ENCODE assay signal across 8 cellular contexts in genomic region chr6:41559655-41560439, GRCh38. TPM values are rescaled to one million over a fixed set of nuclear protein-coding genes. Genes with fewer than 3 reads are reported as not detected.
A peak's percentile ranks its signal among the peaks of the same experiment; 100 is the strongest.
DNase-seq lines count a peak whose midpoint lies in the region; ATAC-seq and TF ChIP-seq lines count a peak whose summit lies in the region.

No MANE protein-coding gene starts in this region.

- ATAC-seq in left ventricle myocardium superior (no peak), upper lobe of right lung (no peak), GM21619 (IDR thresholded peaks at IDR 0.05; ENCODE audit: unreplicated experiment) (no peak)
- no peak for ATAC-seq in activated CD4-positive, CD25-positive, alpha-beta regulatory T cell treated with anti-CD3 and anti-CD28 coated beads, Interleukin-2, amount 50 U/mL, for 24 hours

- H3K4me3 ChIP-seq in left ventricle myocardium inferior (peak overlapping the region; percentile 66), astrocyte of the cerebellum (ENCODE audit: low read depth, low read length) (peak overlapping the region; percentile 37), upper lobe of right lung (peak overlapping the region; percentile 49)

- H3K27me3 Mint-ChIP-seq in mesothelial cell of epicardium (ENCODE audit: low read depth), result no peaks in the 10 kb centered on the region

- H3K36me3 ChIP-seq in left ventricle myocardium inferior (no peaks in the 10 kb centered on the region), upper lobe of right lung (no peaks in the 10 kb centered on the region)

- intact Hi-C loops in left ventricle myocardium inferior (cut with micrococcal nuclease), result no loop called here
- intact Hi-C loops in left ventricle myocardium superior (cut with micrococcal nuclease), result no loop called here
- intact Hi-C loops in upper lobe of right lung (cut with DNase I), result no loop called here

- peaks cover 10% of the 10 kb centered on the region for H3K36me3 Mint-ChIP-seq in mesothelial cell of epicardium

- H3K4me1 ChIP-seq in left ventricle myocardium inferior (peaks cover 39% of the 10 kb centered on the region), upper lobe of right lung (peaks cover 31% of the 10 kb centered on the region)

- no peaks in the 10 kb centered on the region for H3K9me3 Mint-ChIP-seq in mesothelial cell of epicardium

- H3K4me1 Mint-ChIP-seq in mesothelial cell of epicardium, result peaks cover 38% of the 10 kb centered on the region

- TF ChIP-seq CTCF in left ventricle myocardium inferior (IDR thresholded peaks at IDR 0.05; ENCODE audit: borderline replicate concordance) (no peak), astrocyte of the cerebellum (IDR thresholded peaks at IDR 0.05; ENCODE audit: low read depth, low read length, missing control alignments) (no peak), mesothelial cell of epicardium (IDR thresholded peaks at IDR 0.05; ENCODE audit: unreplicated experiment) (no peak), upper lobe of right lung (IDR thresholded peaks at IDR 0.05) (no peak)

- no peaks in the 10 kb centered on the region for H3K27me3 ChIP-seq in left ventricle myocardium inferior (ENCODE audit: low read depth)
- H3K27me3 ChIP-seq in upper lobe of right lung, result no peaks in the 10 kb centered on the region

- H3K27ac ChIP-seq in left ventricle myocardium inferior (replicated peaks) (peak overlapping the region; percentile 76), upper lobe of right lung (no peak overlapping the region)

- in situ Hi-C loops in astrocyte of the cerebellum (cut with HindIII; ENCODE audit: low sequenced_read_pairs), result loop anchor here (5.0 kb wide), 1 partner anchor 42 kb away; no protein-coding TSS in a partner anchor

- peak overlapping the region; percentile 82 for H3K4me3 Mint-ChIP-seq in mesothelial cell of epicardium

- H3K9me3 ChIP-seq in left ventricle myocardium inferior (replicated peaks) (no peaks in the 10 kb centered on the region), upper lobe of right lung (no peaks in the 10 kb centered on the region)

- DNase-seq in left ventricle myocardium inferior (no peak), left ventricle myocardium superior (no peak), astrocyte of the cerebellum (ENCODE audit: low read depth) (no peak), mesothelial cell of epicardium (ENCODE audit: low spot score in 2 of 2, unreplicated experiment in 2 of 2) (no peak), upper lobe of right lung (no peak)
- DNase-seq in central memory CD4-positive, alpha-beta T cell, result no peak

- peak overlapping the region; percentile 87 for H3K27ac Mint-ChIP-seq in mesothelial cell of epicardium

RNA-seq across cellular contexts. Expression of gene FOXP4, which starts 13.7 kb away (rescaled TPM):
- 15.0 TPM for total RNA-seq in left ventricle myocardium inferior
- total RNA-seq in left ventricle myocardium superior, result 16.8 TPM
- 85.1 to 91.0 TPM (median 87.9 TPM) in 3 replicates for total RNA-seq in mesothelial cell of epicardium
- 29.9 TPM for total RNA-seq in upper lobe of right lung
